In genomic region chr9:89234186-89234585, GRCh38 we compare ENCODE assay signal across 13 cellular contexts. TPM values are rescaled to one million over a fixed set of nuclear protein-coding genes. Genes with fewer than 3 reads are reported as not detected.
DNase-seq lines count a peak whose midpoint lies in the region; ATAC-seq and TF ChIP-seq lines count a peak whose summit lies in the region.
"Had no signal": no experiment of that assay in that cellular context is flagged by ENCODE, and none has a peak within 500 bp of the region (broad histone marks: within the 10 kb centered on the region; RNA-seq: fewer than 3 reads in every experiment).

No MANE protein-coding gene starts in this region.

- peaks cover 13% of the 10 kb centered on the region for H3K27me3 ChIP-seq in H7 (ENCODE audit: control insufficient read depth, insufficient read depth, low read length)
- peaks cover 52% of the 10 kb centered on the region for H3K27me3 ChIP-seq in smooth muscle cell (ENCODE audit: low read depth)

- H3K27ac Mint-ChIP-seq in WTC11: no peak overlapping the region
- H3K27ac Mint-ChIP-seq: activated CD8-positive, alpha-beta T cell treated with anti-CD3 and anti-CD28 coated beads for 36 hours; CD8-positive, alpha-beta T cell had no signal

- 38% methylated on average over 12 of the region's 12 CpGs for WGBS in smooth muscle cell (ENCODE audit: low lambda C conversion rate)

- CTCF ChIA-PET in WTC11 (lab: Charles Lee): interaction anchor here (0.7 to 1.3 kb wide), 3 partner anchors 45 to 310 kb away, joined by 3 to 13 read pairs (median 3); no protein-coding TSS in a partner anchor

- H3K36me3 ChIP-seq in H7 (replicated peaks; ENCODE audit: control insufficient read depth, insufficient read depth, low read length) (no peaks in the 10 kb centered on the region), smooth muscle cell (ENCODE audit: low read depth) (no peaks in the 10 kb centered on the region)

- ATAC-seq in WTC11 (no peak), GM18873 (IDR thresholded peaks at IDR 0.05; ENCODE audit: low FRiP score, unreplicated experiment) (no peak), GM21381 (IDR thresholded peaks at IDR 0.05; ENCODE audit: unreplicated experiment) (no peak), GM21529 (IDR thresholded peaks at IDR 0.05; ENCODE audit: unreplicated experiment) (no peak)
- ATAC-seq: CD8-positive, alpha-beta T cell; right cardiac atrium had no signal

- no peaks in the 10 kb centered on the region for H3F3A ChIP-seq in smooth muscle cell (ENCODE audit: low read depth)

- peaks cover 3% of the 10 kb centered on the region; the same call in 1 of the 2 replicates for H3K36me3 Mint-ChIP-seq in WTC11
- H3K36me3 Mint-ChIP-seq: CD8-positive, alpha-beta T cell had no signal

- H3K27ac ChIP-seq in smooth muscle cell (ENCODE audit: low read depth): no peak overlapping the region

- TF ChIP-seq CTCF in WTC11 (IDR thresholded peaks at IDR 0.05) (no peak), smooth muscle cell (IDR thresholded peaks at IDR 0.05; ENCODE audit: borderline replicate concordance, insufficient read depth, poor library complexity, severe bottlenecking) (no peak)

- no peaks in the 10 kb centered on the region for H3K9me3 ChIP-seq in iPS-18c (ENCODE audit: control insufficient read depth, insufficient read depth, low read length)
- H3K9me3 ChIP-seq in smooth muscle cell (replicated peaks; ENCODE audit: low read depth): no peaks in the 10 kb centered on the region

- H3K4me3 Mint-ChIP-seq in WTC11: peak overlapping the region; percentile 74
- H3K4me3 Mint-ChIP-seq: activated CD8-positive, alpha-beta T cell treated with anti-CD3 and anti-CD28 coated beads for 36 hours had no signal

- peak overlapping the region; percentile 23 for H2AFZ ChIP-seq in smooth muscle cell (ENCODE audit: low read depth)

- H3K9me3 Mint-ChIP-seq in WTC11: peaks cover 14% of the 10 kb centered on the region

- H3K4me3 ChIP-seq in H7 (ENCODE audit: insufficient read depth, low read depth, low read length) (peak overlapping the region; percentile 25), iPS-18c (ENCODE audit: insufficient read depth, low read depth, low read length) (peak overlapping the region; percentile 38), smooth muscle cell (peak overlapping the region; percentile 47)

- peaks cover 24% of the 10 kb centered on the region for H3K27me3 Mint-ChIP-seq in WTC11 (ENCODE audit: low read depth)

- H4K20me1 ChIP-seq in smooth muscle cell (ENCODE audit: low read depth): no peaks in the 10 kb centered on the region

- DNase-seq in H7 (no peak), WTC11 (ENCODE audit: low spot score) (no peak), smooth muscle cell (lab: John Stamatoyannopoulos, UW; ENCODE audit: unreplicated experiment) (no peak)
- DNase-seq: CD8-positive, alpha-beta T cell; GF-D8; NCI-H187; NCI-H524 treated with DMSO at 0.1 percent for 48 hours had no signal

- POLR2A ChIA-PET in WTC11 (lab: Charles Lee): no interaction called here

- H3K4me2 ChIP-seq in smooth muscle cell: peak overlapping the region; percentile 85

- no peak overlapping the region for H3K9ac ChIP-seq in smooth muscle cell (ENCODE audit: low read depth)

- H3K79me2 ChIP-seq in smooth muscle cell (ENCODE audit: low read depth): no peaks in the 10 kb centered on the region

- peaks cover 16% of the 10 kb centered on the region for H3K4me1 Mint-ChIP-seq in WTC11

- peaks cover 12% of the 10 kb centered on the region for H3K4me1 ChIP-seq in smooth muscle cell (ENCODE audit: low read depth)

TF ChIP-seq in WTC11, 78 proteins besides CTCF, POLR2A, EP300 and RAD21:
- TF ChIP-seq MAX (CRISPR knock-in tag; IDR thresholded peaks at IDR 0.05): no peak
- TF ChIP-seq E2F5 (CRISPR knock-in tag; IDR thresholded peaks at IDR 0.05): no peak
- TF ChIP-seq TCF7 (CRISPR knock-in tag; IDR thresholded peaks at IDR 0.05; ENCODE audit: low read depth): no peak
- no peak for TF ChIP-seq NR2C2 (CRISPR knock-in tag; IDR thresholded peaks at IDR 0.05)
- TF ChIP-seq, protein P1, sequence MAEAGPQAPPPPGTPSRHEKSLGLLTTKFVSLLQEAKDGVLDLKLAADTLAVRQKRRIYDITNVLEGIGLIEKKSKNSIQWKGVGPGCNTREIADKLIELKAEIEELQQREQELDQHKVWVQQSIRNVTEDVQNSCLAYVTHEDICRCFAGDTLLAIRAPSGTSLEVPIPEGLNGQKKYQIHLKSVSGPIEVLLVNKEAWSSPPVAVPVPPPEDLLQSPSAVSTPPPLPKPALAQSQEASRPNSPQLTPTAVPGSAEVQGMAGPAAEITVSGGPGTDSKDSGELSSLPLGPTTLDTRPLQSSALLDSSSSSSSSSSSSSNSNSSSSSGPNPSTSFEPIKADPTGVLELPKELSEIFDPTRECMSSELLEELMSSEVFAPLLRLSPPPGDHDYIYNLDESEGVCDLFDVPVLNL (CRISPR knock-in tag; IDR thresholded peaks at IDR 0.05; ENCODE audit: borderline replicate concordance, low read depth): no peak
- TF ChIP-seq ZNF317 (CRISPR knock-in tag; IDR thresholded peaks at IDR 0.05; ENCODE audit: borderline replicate concordance, low read depth): no peak
- TF ChIP-seq FOXJ3 (CRISPR knock-in tag; IDR thresholded peaks at IDR 0.05; ENCODE audit: borderline replicate concordance): no peak
TF ChIP-seq in WTC11: peak in this region for 0.

RNA-seq across cellular contexts. Expression of gene SHC3, which starts 55.6 kb away (rescaled TPM):
- 8.2 and 13.2 TPM in 2 replicates for total RNA-seq in H7 (2014; rRNA removed; shearing (Covaris generic))
- total RNA-seq in WTC11 (2021): 4.2 to 5.1 TPM (median 4.9 TPM) in 3 replicates
- total RNA-seq in smooth muscle cell: 0.67 and 0.81 TPM in 2 replicates
- 0.38 and 0.76 TPM in 2 replicates for polyA plus RNA-seq in smooth muscle cell
- total RNA-seq: activated CD8-positive, alpha-beta T cell treated with anti-CD3 and anti-CD28 coated beads for 36 hours; CD8-positive, alpha-beta T cell had no signal
